Comparison of ENCODE assay signal across 30 cellular contexts in genomic region chr3:3778641-3779270, GRCh38. TPM values are rescaled to one million over a fixed set of nuclear protein-coding genes. Genes with fewer than 3 reads are reported as not detected.
DNase-seq lines count a peak whose midpoint lies in the region; ATAC-seq, FAIRE-seq and TF ChIP-seq lines count a peak whose summit lies in the region.
"Had no signal": no experiment of that assay in that cellular context is flagged by ENCODE, and none has a peak within 500 bp of the region (broad histone marks: within the 10 kb centered on the region; RNA-seq: fewer than 3 reads in every experiment).

No MANE protein-coding gene starts in this region.

- H3K79me2 ChIP-seq in osteoblast (ENCODE audit: insufficient read depth, low read length), result no peaks in the 10 kb centered on the region

- H3K4me3 Mint-ChIP-seq in MCF 10A (ENCODE audit: unreplicated experiment), result no peak overlapping the region
- H3K4me3 Mint-ChIP-seq: B cell; CD8-positive, alpha-beta T cell; H9; IgD-negative memory B cell had no signal

- no TSS peak for BruUV-seq in MCF 10A (replicated peaks; lab: Mats Ljungman, UMichigan)

- no peaks in the 10 kb centered on the region for H3K4me1 ChIP-seq in breast epithelium
- H3K4me1 ChIP-seq in osteoblast (ENCODE audit: insufficient read depth, low read length), result no peaks in the 10 kb centered on the region
- H3K4me1 ChIP-seq: Caco-2 had no signal

- intact Hi-C loops in MCF 10A (cut with micrococcal nuclease), result no loop called here
- intact Hi-C loops in breast epithelium (cut with DNase I; ENCODE audit: low total_unique reads), result no loop called here

- TF ChIP-seq CTCF in MCF 10A (IDR thresholded peaks at IDR 0.05; ENCODE audit: unreplicated experiment) (no peak), breast epithelium (IDR thresholded peaks at IDR 0.05) (no peak), bronchial epithelial cell (IDR thresholded peaks at IDR 0.05; ENCODE audit: insufficient read depth, low read length, severe bottlenecking) (no peak), osteoblast (IDR thresholded peaks at IDR 0.05; ENCODE audit: extremely low read depth, low read depth, low read length) (no peak)

- no peak overlapping the region for H3K4me3 ChIP-seq in breast epithelium
- H3K4me3 ChIP-seq in bronchial epithelial cell (ENCODE audit: low read depth, low read length), result no peak overlapping the region
- H3K4me3 ChIP-seq in osteoblast (ENCODE audit: insufficient read depth, low read length), result no peak overlapping the region

- no peak overlapping the region for H3K27ac Mint-ChIP-seq in MCF 10A (ENCODE audit: low read depth, unreplicated experiment)
- H3K27ac Mint-ChIP-seq: B cell; CD8-positive, alpha-beta T cell; H9; IgD-negative memory B cell had no signal

- H3K36me3 ChIP-seq in breast epithelium (no peaks in the 10 kb centered on the region), bronchial epithelial cell (ENCODE audit: control insufficient read depth, insufficient read depth, low read length) (no peaks in the 10 kb centered on the region), osteoblast (ENCODE audit: insufficient read depth, low read length) (no peaks in the 10 kb centered on the region)

- FAIRE-seq in bronchial epithelial cell (lab: Jason Lieb, UNC) (no peak), urothelium cell line (lab: Jason Lieb, UNC) (no peak)
- FAIRE-seq: GM12891 had no signal

- CTCF ChIA-PET in MCF 10A (lab: Yijun Ruan, JAX), result no interaction called here

- ATAC-seq in GM18517 (IDR thresholded peaks at IDR 0.05; ENCODE audit: unreplicated experiment), result no peak
- ATAC-seq: CD8-positive, alpha-beta T cell; PC-3 had no signal

- no peaks in the 10 kb centered on the region for H4K20me1 ChIP-seq in osteoblast (ENCODE audit: insufficient read depth, low read length)

- H3K27me3 ChIP-seq in breast epithelium, result no peaks in the 10 kb centered on the region
- no peaks in the 10 kb centered on the region for H3K27me3 ChIP-seq in bronchial epithelial cell (ENCODE audit: control insufficient read depth, insufficient read depth, low read length)
- no peaks in the 10 kb centered on the region for H3K27me3 ChIP-seq in osteoblast (ENCODE audit: insufficient read depth, low read length)

- no peak overlapping the region for H2AFZ ChIP-seq in osteoblast (ENCODE audit: low read length)

- H3K9me3 Mint-ChIP-seq in MCF 10A (ENCODE audit: unreplicated experiment), result peaks cover 13% of the 10 kb centered on the region

- peaks cover 0 to 16% of the 10 kb centered on the region in 2 donors for H3K9me3 ChIP-seq in breast epithelium
- H3K9me3 ChIP-seq in osteoblast (ENCODE audit: low read depth, low read length), result no peaks in the 10 kb centered on the region
- H3K9me3 ChIP-seq: Caco-2 had no signal

- H3K27ac ChIP-seq in breast epithelium (no peak overlapping the region), osteoblast (ENCODE audit: low read depth, low read length) (no peak overlapping the region)
- H3K27ac ChIP-seq: 22Rv1, C4-2B, KMS-11 had no signal

- H3K36me3 Mint-ChIP-seq in MCF 10A (ENCODE audit: insufficient read depth, unreplicated experiment), result no peaks in the 10 kb centered on the region

- H3K27me3 Mint-ChIP-seq in MCF 10A (ENCODE audit: insufficient read depth, unreplicated experiment), result no peaks in the 10 kb centered on the region
- H3K27me3 Mint-ChIP-seq: B cell, IgD-negative memory B cell had no signal

- TF ChIP-seq POLR2A in breast epithelium (IDR thresholded peaks at IDR 0.05), result no peak

- no peak overlapping the region for H3K4me2 ChIP-seq in osteoblast (ENCODE audit: insufficient read depth, low read length)
- H3K4me2 ChIP-seq: KMS-11, SK-N-SH had no signal

- DNase-seq in MCF 10A (ENCODE audit: unreplicated experiment) (peak; percentile 43), breast epithelium (ENCODE audit: low spot score in 2 of 2) (no peak), bronchial epithelial cell (ENCODE audit: low read depth) (peak; percentile 38), osteoblast (ENCODE audit: insufficient read length, low spot score, missing footprints) (peak; percentile 68), urothelium cell line (ENCODE audit: low spot score) (peak; percentile 19), hypothalamus (lab: John Stamatoyannopoulos, UW) (no peak), globus pallidus (ENCODE audit: low spot score) (no peak)
- DNase-seq: Caco-2; CD8-positive, alpha-beta T cell; DMS 273 treated with DMSO at 0.1 percent for 48 hours; DMS79; GF-D8; H9; NCI-H1092 treated with DMSO at 0.1 percent for 48 hours; NCI-H1436 treated with DMSO at 0.1 percent for 48 hours; NCI-H1930; NCI-H2107; NCI-H446 treated with DMSO at 0.1 percent for 48 hours; NCI-H526; NCI-H82; NK-92 treated with Interleukin-12 subunit alpha and Interleukin-12 subunit beta, amount 100 ng/mL, for 24 hours; PC-3; SK-N-SH had no signal

- POLR2A ChIA-PET in MCF 10A (lab: Yijun Ruan, JAX), result interaction anchor here (0.7 kb wide), 1 partner anchor 295 kb away, joined by 3 read pairs; no protein-coding TSS in a partner anchor

- H3K4me1 Mint-ChIP-seq in MCF 10A (ENCODE audit: insufficient read depth, unreplicated experiment), result peaks cover 6% of the 10 kb centered on the region
- H3K4me1 Mint-ChIP-seq: B cell, H9, IgD-negative memory B cell had no signal

RNA-seq across cellular contexts. Expression of gene LRRN1, which starts 20.5 kb away (rescaled TPM):
- total RNA-seq in MCF 10A (2022) (1.2 TPM in 2 replicates), breast epithelium (10 to 100 TPM in 1 of 3 donors, 1 to 10 TPM in 1, under 1 TPM in 1; 0.32 to 18.9 (median 4.3) TPM), bronchial epithelial cell (0.26 TPM in 2 replicates), osteoblast (3.5 and 4.0 TPM in 2 replicates)
- total RNA-seq: PC-3 had no signal

Comparison
In these comparisons a context has a peak if more than half of its experiments do, and no peak if none do; other contexts are left out.
1. DNase-seq: peak in MCF 10A (single experiment), bronchial epithelial cell (single experiment), osteoblast (single experiment) and urothelium cell line (single experiment); none in breast epithelium (0 of 2), hypothalamus (0 of 51) and globus pallidus (single experiment).